In the genomic region with DNA sequence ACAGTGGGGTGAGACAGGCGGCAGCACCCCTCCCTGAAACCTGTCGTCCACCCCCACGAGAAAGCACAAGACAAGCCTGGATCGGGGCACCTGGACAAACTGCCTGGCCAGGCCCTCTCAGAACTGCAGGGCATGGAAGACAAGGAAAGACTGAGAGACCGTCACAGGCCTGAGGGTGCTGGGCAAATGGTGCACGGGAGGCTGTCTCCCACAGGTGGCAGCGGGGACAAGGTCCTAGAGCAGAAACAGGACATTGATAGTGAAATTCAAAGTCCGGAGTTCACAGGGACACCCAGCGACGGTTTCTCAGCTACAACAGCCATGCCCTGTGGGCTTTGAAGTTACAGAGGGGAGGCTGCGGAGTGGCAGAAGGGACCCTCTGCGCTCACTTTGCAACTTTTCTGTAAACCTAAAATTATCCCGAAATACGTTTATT, we compare ENCODE assay signal across 1 cellular context.
TF ChIP-seq lines count a peak whose summit lies in the region.

No MANE protein-coding gene starts in this region.

TF ChIP-seq in HepG2, 621 proteins besides CTCF, POLR2A, EP300 and RAD21 (continues in another document):
- TF ChIP-seq RXRB (CRISPR knock-in tag; IDR thresholded peaks at IDR 0.05; ENCODE audit: borderline replicate concordance) (peak; percentile 67), ZNF687 (CRISPR knock-in tag; IDR thresholded peaks at IDR 0.05) (peak; percentile 63), KDM5A (IDR thresholded peaks at IDR 0.05; ENCODE audit: borderline replicate concordance, low read length) (no peak), KDM6A (CRISPR knock-in tag; IDR thresholded peaks at IDR 0.05; ENCODE audit: low read depth) (no peak), JDP2 (CRISPR knock-in tag; IDR thresholded peaks at IDR 0.05; ENCODE audit: borderline replicate concordance) (no peak), THAP11 (CRISPR knock-in tag; IDR thresholded peaks at IDR 0.05) (0 out of 2 replicates have a peak, but pooled peaks have one; percentile 13), NR2F2 (IDR thresholded peaks at IDR 0.05; ENCODE audit: borderline replicate concordance, low read depth) (0 out of 2 replicates have a peak, but pooled peaks have one; percentile 18), GZF1 (CRISPR knock-in tag; IDR thresholded peaks at IDR 0.05) (no peak), ATF7-NPFF (CRISPR knock-in tag; IDR thresholded peaks at IDR 0.05; ENCODE audit: low read depth) (no peak), FOXO1 (CRISPR knock-in tag; IDR thresholded peaks at IDR 0.05) (peak; percentile 12; the same call in 1 of the 2 replicates), ZNF224 (CRISPR knock-in tag; IDR thresholded peaks at IDR 0.05) (no peak), HOMEZ (CRISPR knock-in tag; IDR thresholded peaks at IDR 0.05; ENCODE audit: low read depth) (no peak), HOXA3 (CRISPR knock-in tag; IDR thresholded peaks at IDR 0.05) (peak; percentile 75; the same call in 1 of the 2 replicates), GMEB1 (CRISPR knock-in tag; IDR thresholded peaks at IDR 0.05; ENCODE audit: borderline replicate concordance) (no peak), FOXP1 (IDR thresholded peaks at IDR 0.05) (no peak), FOXP1 (CRISPR knock-in tag; IDR thresholded peaks at IDR 0.05) (no peak), ZNF343 (CRISPR knock-in tag; IDR thresholded peaks at IDR 0.05) (no peak), NCOA2 (CRISPR knock-in tag; IDR thresholded peaks at IDR 0.05) (0 out of 2 replicates have a peak, but pooled peaks have one; percentile 22), E2F1 (CRISPR knock-in tag; IDR thresholded peaks at IDR 0.05) (no peak), NCOR1 (IDR thresholded peaks at IDR 0.05; ENCODE audit: borderline replicate concordance, low read length) (peak; percentile 91), ZMYM2 (CRISPR knock-in tag; IDR thresholded peaks at IDR 0.05) (no peak), FOXC1 (CRISPR knock-in tag; IDR thresholded peaks at IDR 0.05; ENCODE audit: borderline replicate concordance) (no peak), SRY (CRISPR knock-in tag; IDR thresholded peaks at IDR 0.05) (no peak), TCF7 (IDR thresholded peaks at IDR 0.05; ENCODE audit: low read depth) (peak; percentile 29; the same call in 1 of the 2 replicates), ZBTB4 (CRISPR knock-in tag; IDR thresholded peaks at IDR 0.05; ENCODE audit: borderline replicate concordance) (peak; percentile 86; the same call in 1 of the 2 replicates), NFKB2 (CRISPR knock-in tag; IDR thresholded peaks at IDR 0.05; ENCODE audit: borderline replicate concordance) (0 out of 2 replicates have a peak, but pooled peaks have one; percentile 15), MTF2 (CRISPR knock-in tag; IDR thresholded peaks at IDR 0.05; ENCODE audit: borderline replicate concordance) (no peak), HIC2 (CRISPR knock-in tag; IDR thresholded peaks at IDR 0.05; ENCODE audit: low read depth) (peak; percentile 36; the same call in 1 of the 2 replicates), ELK4 (CRISPR knock-in tag; IDR thresholded peaks at IDR 0.05; ENCODE audit: borderline replicate concordance) (no peak), ZNF136 (CRISPR knock-in tag; IDR thresholded peaks at IDR 0.05; ENCODE audit: low read depth) (no peak), HNRNPLL (IDR thresholded peaks at IDR 0.05; ENCODE audit: low read depth, low read length, poor library complexity, severe bottlenecking) (peak; percentile 18), ERF (CRISPR knock-in tag; IDR thresholded peaks at IDR 0.05) (0 out of 2 replicates have a peak, but pooled peaks have one; percentile 28)
- TF ChIP-seq, protein P1, sequence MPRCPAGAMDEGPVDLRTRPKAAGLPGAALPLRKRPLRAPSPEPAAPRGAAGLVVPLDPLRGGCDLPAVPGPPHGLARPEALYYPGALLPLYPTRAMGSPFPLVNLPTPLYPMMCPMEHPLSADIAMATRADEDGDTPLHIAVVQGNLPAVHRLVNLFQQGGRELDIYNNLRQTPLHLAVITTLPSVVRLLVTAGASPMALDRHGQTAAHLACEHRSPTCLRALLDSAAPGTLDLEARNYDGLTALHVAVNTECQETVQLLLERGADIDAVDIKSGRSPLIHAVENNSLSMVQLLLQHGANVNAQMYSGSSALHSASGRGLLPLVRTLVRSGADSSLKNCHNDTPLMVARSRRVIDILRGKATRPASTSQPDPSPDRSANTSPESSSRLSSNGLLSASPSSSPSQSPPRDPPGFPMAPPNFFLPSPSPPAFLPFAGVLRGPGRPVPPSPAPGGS (CRISPR knock-in tag; IDR thresholded peaks at IDR 0.05), result no peak
- TF ChIP-seq, protein P2, sequence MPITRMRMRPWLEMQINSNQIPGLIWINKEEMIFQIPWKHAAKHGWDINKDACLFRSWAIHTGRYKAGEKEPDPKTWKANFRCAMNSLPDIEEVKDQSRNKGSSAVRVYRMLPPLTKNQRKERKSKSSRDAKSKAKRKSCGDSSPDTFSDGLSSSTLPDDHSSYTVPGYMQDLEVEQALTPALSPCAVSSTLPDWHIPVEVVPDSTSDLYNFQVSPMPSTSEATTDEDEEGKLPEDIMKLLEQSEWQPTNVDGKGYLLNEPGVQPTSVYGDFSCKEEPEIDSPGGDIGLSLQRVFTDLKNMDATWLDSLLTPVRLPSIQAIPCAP (CRISPR knock-in tag; IDR thresholded peaks at IDR 0.05; ENCODE audit: low read depth), result no peak
- TF ChIP-seq, protein P3, sequence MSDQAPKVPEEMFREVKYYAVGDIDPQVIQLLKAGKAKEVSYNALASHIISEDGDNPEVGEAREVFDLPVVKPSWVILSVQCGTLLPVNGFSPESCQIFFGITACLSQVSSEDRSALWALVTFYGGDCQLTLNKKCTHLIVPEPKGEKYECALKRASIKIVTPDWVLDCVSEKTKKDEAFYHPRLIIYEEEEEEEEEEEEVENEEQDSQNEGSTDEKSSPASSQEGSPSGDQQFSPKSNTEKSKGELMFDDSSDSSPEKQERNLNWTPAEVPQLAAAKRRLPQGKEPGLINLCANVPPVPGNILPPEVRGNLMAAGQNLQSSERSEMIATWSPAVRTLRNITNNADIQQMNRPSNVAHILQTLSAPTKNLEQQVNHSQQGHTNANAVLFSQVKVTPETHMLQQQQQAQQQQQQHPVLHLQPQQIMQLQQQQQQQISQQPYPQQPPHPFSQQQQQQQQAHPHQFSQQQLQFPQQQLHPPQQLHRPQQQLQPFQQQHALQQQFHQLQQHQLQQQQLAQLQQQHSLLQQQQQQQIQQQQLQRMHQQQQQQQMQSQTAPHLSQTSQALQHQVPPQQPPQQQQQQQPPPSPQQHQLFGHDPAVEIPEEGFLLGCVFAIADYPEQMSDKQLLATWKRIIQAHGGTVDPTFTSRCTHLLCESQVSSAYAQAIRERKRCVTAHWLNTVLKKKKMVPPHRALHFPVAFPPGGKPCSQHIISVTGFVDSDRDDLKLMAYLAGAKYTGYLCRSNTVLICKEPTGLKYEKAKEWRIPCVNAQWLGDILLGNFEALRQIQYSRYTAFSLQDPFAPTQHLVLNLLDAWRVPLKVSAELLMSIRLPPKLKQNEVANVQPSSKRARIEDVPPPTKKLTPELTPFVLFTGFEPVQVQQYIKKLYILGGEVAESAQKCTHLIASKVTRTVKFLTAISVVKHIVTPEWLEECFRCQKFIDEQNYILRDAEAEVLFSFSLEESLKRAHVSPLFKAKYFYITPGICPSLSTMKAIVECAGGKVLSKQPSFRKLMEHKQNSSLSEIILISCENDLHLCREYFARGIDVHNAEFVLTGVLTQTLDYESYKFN (CRISPR knock-in tag; conservative IDR thresholded peaks at IDR 0.05), result peak; percentile 78
